In the genomic region with DNA sequence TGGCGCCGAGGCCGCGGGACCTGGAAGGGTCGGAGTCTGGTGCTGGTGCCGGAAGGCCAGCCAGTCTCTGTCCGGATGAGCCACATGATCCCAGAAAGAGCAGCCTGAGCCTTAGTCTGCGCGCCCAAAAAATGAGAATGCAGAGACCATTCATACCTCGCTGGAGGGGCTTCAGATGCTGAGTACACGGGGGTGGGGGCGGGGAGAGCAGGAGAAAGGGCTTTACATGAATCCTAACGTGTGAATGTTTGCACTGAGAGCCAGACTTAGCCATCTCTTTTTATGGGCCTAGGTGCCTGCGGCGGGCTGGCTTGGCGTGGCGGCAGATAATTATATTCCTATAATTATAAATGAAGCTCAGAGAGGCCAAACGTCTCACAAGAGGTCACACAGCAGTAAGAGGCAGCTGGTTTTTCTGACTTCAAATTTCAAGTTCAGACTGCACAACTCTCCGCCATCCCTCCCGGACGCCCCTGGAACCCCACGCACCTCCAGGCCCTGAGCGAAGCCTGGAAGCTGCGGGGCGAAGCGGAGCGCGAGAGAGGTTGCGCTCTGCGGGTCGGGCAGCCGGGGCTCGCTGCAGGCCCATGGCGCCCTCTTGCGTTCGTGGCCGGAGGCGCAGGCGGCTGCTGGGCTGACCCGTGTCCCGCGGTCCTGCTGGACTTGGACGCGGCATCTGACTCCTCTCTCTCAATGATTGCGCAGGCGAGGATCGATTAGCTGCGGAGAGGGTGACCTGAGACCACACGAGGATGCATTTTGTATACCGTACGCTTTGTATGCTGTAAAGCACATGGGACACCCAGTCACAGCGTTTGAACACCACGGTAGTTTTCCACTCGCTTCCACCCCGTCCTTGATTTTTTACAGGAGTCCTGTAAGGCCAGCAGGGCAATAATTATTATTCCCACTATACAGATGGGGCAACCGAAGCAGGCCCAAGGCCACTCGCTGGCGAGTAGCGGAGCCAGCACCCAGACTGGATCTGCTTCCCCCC, we compare ENCODE assay signal across 8 cellular contexts.
DNase-seq lines count a peak whose midpoint lies in the region; ATAC-seq and TF ChIP-seq lines count a peak whose summit lies in the region.

No MANE protein-coding gene starts in this region.

- peak; percentile 14 for DNase-seq in SKM-1 treated with dmso at 0.1 percent for 144 hours (lab: John Stamatoyannopoulos, UW; ENCODE audit: unreplicated experiment)
- no peak for DNase-seq in SKM-1 (lab: John Stamatoyannopoulos, UW; ENCODE audit: unreplicated experiment)
- peak; percentile 96 for DNase-seq in SK-N-SH
- DNase-seq in activated naive CD8-positive, alpha-beta T cell treated with anti-CD3 and anti-CD28 coated beads, Interleukin-2, amount 50 U/mL, for 16 hours (ENCODE audit: low read depth, low spot score), result peak; percentile 27
- peak; percentile 89 for DNase-seq in cardiac septum (ENCODE audit: low spot score)
- peak; percentile 76 to 97 for DNase-seq in upper lobe of left lung

- TF ChIP-seq CTCF in SK-N-SH (IDR thresholded peaks at IDR 0.05) (peak; percentile 93), parathyroid adenoma (IDR thresholded peaks at IDR 0.05) (peak; percentile 86), upper lobe of left lung (IDR thresholded peaks at IDR 0.05) (peak; percentile 95 to 98 (median 96))

- no peak for TF ChIP-seq POLR2A in upper lobe of left lung (IDR thresholded peaks at IDR 0.05)

- H3F3A ChIP-seq in SK-N-SH (replicated peaks; ENCODE audit: insufficient read depth), result no peaks in the 10 kb centered on the region

- WGBS in SK-N-SH (ENCODE audit: low lambda C conversion rate), result 2% methylated on average over 42 of the region's 59 CpGs
- 3 to 5% methylated on average over 40 to 46 of the region's 59 CpGs for WGBS in upper lobe of left lung, 2 donors

- H3K27me3 ChIP-seq in HUES6 (ENCODE audit: control insufficient read depth, insufficient read depth, low read length) (peaks cover 98% of the 10 kb centered on the region), SK-N-SH (ENCODE audit: insufficient read depth) (peaks cover 69% of the 10 kb centered on the region), parathyroid adenoma (ENCODE audit: control insufficient read depth, insufficient read depth, low read length) (no peaks in the 10 kb centered on the region), upper lobe of left lung (peaks cover 0 to 40% (median 23%) of the 10 kb centered on the region in 4 donors)

- peaks cover 15% of the 10 kb centered on the region for H3K4me1 ChIP-seq in HUES6 (ENCODE audit: control insufficient read depth, insufficient read depth, low read length)
- H3K4me1 ChIP-seq in SK-N-SH (ENCODE audit: control insufficient read depth in 1 of 2, insufficient read depth in 2 of 2, low read depth in 1 of 2, low read length in 1 of 2), result peaks cover 0 to 23% of the 10 kb centered on the region in 2 experiments; a peak in 1 of 4 replicates
- no peaks in the 10 kb centered on the region for H3K4me1 ChIP-seq in parathyroid adenoma
- peaks cover 19 to 30% (median 22%) of the 10 kb centered on the region in 4 donors for H3K4me1 ChIP-seq in upper lobe of left lung

- no peaks in the 10 kb centered on the region for H4K20me1 ChIP-seq in SK-N-SH (ENCODE audit: insufficient read depth)

- no peaks in the 10 kb centered on the region for H3K9me2 ChIP-seq in SK-N-SH

- ATAC-seq in upper lobe of left lung (ENCODE audit: low FRiP score in 2 of 2), result peak; percentile 84 to 95

- peak overlapping the region; percentile 73 for H3K4me3 ChIP-seq in HUES6 (ENCODE audit: low read depth, low read length)
- H3K4me3 ChIP-seq in SK-N-SH (ENCODE audit: low read depth in 2 of 2, low read length in 1 of 2), result peak overlapping the region; percentile 33 to 58
- H3K4me3 ChIP-seq in parathyroid adenoma (ENCODE audit: low read depth, low read length), result peak overlapping the region; percentile 26
- H3K4me3 ChIP-seq in upper lobe of left lung, result peak overlapping the region in 3 of 4 donors; percentile 23 to 45 (median 36)

- peak overlapping the region; percentile 41 for H3K9ac ChIP-seq in HUES6 (ENCODE audit: low read length)
- H3K9ac ChIP-seq in SK-N-SH, result no peak overlapping the region
- no peak overlapping the region for H3K9ac ChIP-seq in parathyroid adenoma

- H3K27ac ChIP-seq in HUES6 (ENCODE audit: low read depth, low read length) (no peak overlapping the region), SK-N-SH (ENCODE audit: low read depth in 2 of 2, low read length in 1 of 2) (no peak overlapping the region), parathyroid adenoma (no peak overlapping the region), upper lobe of left lung (peak overlapping the region in 1 of 4 donors; percentile 1)

- H3K4me2 ChIP-seq in SK-N-SH (peak overlapping the region; percentile 77), parathyroid adenoma (ENCODE audit: low read length) (peak overlapping the region; percentile 64)

- TF ChIP-seq EP300 in SK-N-SH (IDR thresholded peaks at IDR 0.05; ENCODE audit: borderline replicate concordance in 1 of 2, low read depth in 1 of 2, low read length in 1 of 2), result no peak
- no peak for TF ChIP-seq EP300 in upper lobe of left lung (IDR thresholded peaks at IDR 0.05)

- CTCF ChIA-PET in SK-N-SH (lab: Yijun Ruan, JAX), result interaction anchor here (0.6 to 37.6 kb wide), 66 partner anchors 8 to 534 kb away, joined by 3 to 1422 read pairs (median 5); a partner anchor contains a TSS

- TF ChIP-seq RAD21 in SK-N-SH (IDR thresholded peaks at IDR 0.05; ENCODE audit: low read length), result peak; percentile 92

- intact Hi-C loops in cardiac septum (cut with DNase I), result loop anchor here (1.0 to 5.0 kb wide), 5 partner anchors 183 to 533 kb away; a partner anchor contains a TSS

- no peak overlapping the region for H2AFZ ChIP-seq in SK-N-SH (ENCODE audit: low read depth)
- H2AFZ ChIP-seq in parathyroid adenoma, result peak overlapping the region; percentile 56

- H3K36me3 ChIP-seq in HUES6 (ENCODE audit: control insufficient read depth, insufficient read depth, low read length) (no peaks in the 10 kb centered on the region), SK-N-SH (replicated peaks in 1 of 2; ENCODE audit: control insufficient read depth in 1 of 2, insufficient read depth in 2 of 2, low read length in 1 of 2) (no peaks in the 10 kb centered on the region), parathyroid adenoma (ENCODE audit: control insufficient read depth, insufficient read depth, low read length) (no peaks in the 10 kb centered on the region), upper lobe of left lung (no peaks in the 10 kb centered on the region)

- no peaks in the 10 kb centered on the region for H3K79me2 ChIP-seq in SK-N-SH (ENCODE audit: insufficient read depth)
- H3K79me2 ChIP-seq in parathyroid adenoma, result no peaks in the 10 kb centered on the region

- POLR2A ChIA-PET in SK-N-SH (lab: Yijun Ruan, JAX), result interaction anchor here (1.3 kb wide), 1 partner anchor 274 kb away, joined by 3 read pairs; no protein-coding TSS in a partner anchor

- H3K9me3 ChIP-seq in HUES6 (ENCODE audit: control insufficient read depth, insufficient read depth, low read depth, low read length), result no peaks in the 10 kb centered on the region
- no peaks in the 10 kb centered on the region for H3K9me3 ChIP-seq in SK-N-SH
- no peaks in the 10 kb centered on the region for H3K9me3 ChIP-seq in parathyroid adenoma (ENCODE audit: control insufficient read depth, low read length)
- H3K9me3 ChIP-seq in upper lobe of left lung, result no peaks in the 10 kb centered on the region

TF ChIP-seq in SK-N-SH, 30 proteins besides CTCF, POLR2A, EP300 and RAD21:
- TF ChIP-seq RCOR1 (IDR thresholded peaks at IDR 0.05; ENCODE audit: low read length) (0 out of 2 replicates have a peak, but pooled peaks have one; percentile 29), RFX5 (IDR thresholded peaks at IDR 0.05; ENCODE audit: low read length) (no peak), EZH2phosphoT487 (IDR thresholded peaks at IDR 0.05; ENCODE audit: borderline replicate concordance, low read depth) (no peak), TEAD4 (IDR thresholded peaks at IDR 0.05; ENCODE audit: borderline replicate concordance, insufficient read depth) (no peak), SMC3 (IDR thresholded peaks at IDR 0.05; ENCODE audit: low read depth, low read length) (peak; percentile 92)
